8 cellular contexts compared by ENCODE assay signal in genomic region chr6:42279144-42279781, GRCh38.
DNase-seq lines count a peak whose midpoint lies in the region; ATAC-seq and TF ChIP-seq lines count a peak whose summit lies in the region.

No MANE protein-coding gene starts in this region.

- ATAC-seq in left lobe of liver = peak; percentile 24
- peak; percentile 39 for ATAC-seq in upper lobe of right lung

- no peak overlapping the region for H3K4me3 ChIP-seq in upper lobe of right lung

- no peaks in the 10 kb centered on the region for H3K27me3 ChIP-seq in upper lobe of right lung

- peak overlapping the region; percentile 12 for H3K27ac ChIP-seq in upper lobe of right lung

- no peaks in the 10 kb centered on the region for H3K9me3 ChIP-seq in upper lobe of right lung

- TF ChIP-seq CTCF in upper lobe of right lung (IDR thresholded peaks at IDR 0.05) = no peak

- peak; percentile 71 for DNase-seq in activated CD8-positive, alpha-beta memory T cell treated with anti-CD3 and anti-CD28 coated beads for 24 hours
- DNase-seq in activated CD8-positive, alpha-beta memory T cell treated with anti-CD3 and anti-CD28 coated beads, Interleukin-2, amount 50 U/mL, for 48 hours = no peak
- DNase-seq in activated gamma-delta T cell (lab: John Stamatoyannopoulos, UW) (peak; percentile 22), left lobe of liver (ENCODE audit: low spot score) (no peak), upper lobe of right lung (no peak), inferior parietal cortex (ENCODE audit: extremely low spot score) (no peak), NCI-H146 treated with DMSO at 0.1 percent for 48 hours (lab: John Stamatoyannopoulos, UW; ENCODE audit: unreplicated experiment) (no peak), NCI-H446 (lab: John Stamatoyannopoulos, UW) (no peak)

- no peaks in the 10 kb centered on the region for H3K36me3 ChIP-seq in upper lobe of right lung

- peaks cover 29% of the 10 kb centered on the region for H3K4me1 ChIP-seq in upper lobe of right lung

- intact Hi-C loops in upper lobe of right lung (cut with DNase I) = no loop called here

Comparison
In these comparisons a context has a peak if more than half of its experiments do, and no peak if none do; other contexts are left out.
1. DNase-seq: peak in activated CD8-positive, alpha-beta memory T cell treated with anti-CD3 and anti-CD28 coated beads for 24 hours (single experiment) and activated gamma-delta T cell (single experiment); none in activated CD8-positive, alpha-beta memory T cell treated with anti-CD3 and anti-CD28 coated beads, Interleukin-2, amount 50 U/mL, for 48 hours (single experiment), left lobe of liver (single experiment), upper lobe of right lung (single experiment), inferior parietal cortex (single experiment), NCI-H146 treated with DMSO at 0.1 percent for 48 hours (single experiment) and NCI-H446 (0 of 2).